In genomic region chr1:150548632-150549495, GRCh38 we compare ENCODE assay signal across 8 cellular contexts. TPM values are rescaled to one million over a fixed set of nuclear protein-coding genes. Genes with fewer than 3 reads are reported as not detected.
DNase-seq lines count a peak whose midpoint lies in the region; ATAC-seq and TF ChIP-seq lines count a peak whose summit lies in the region.

Gene ADAMTSL4 (plus strand): TSS chr1:150549408. CDS start chr1:150552289, 2,881 bp downstream.

- no peaks in the 10 kb centered on the region for H3K36me3 Mint-ChIP-seq in activated naive CD4-positive, alpha-beta T cell treated with anti-CD3 and anti-CD28 coated beads for 36 hours (ENCODE audit: low read depth)
- H3K36me3 Mint-ChIP-seq in glutamatergic neuron (ENCODE audit: unreplicated experiment) = no peaks in the 10 kb centered on the region

- H3K36me3 ChIP-seq in neutrophil = peaks cover under 1% of the 10 kb centered on the region

- peak within 1 kb of the TSS; percentile 68 to 77 for H3K4me3 ChIP-seq in neutrophil (ENCODE audit: low read depth in 1 of 2, low read length in 1 of 2)

- H3K27me3 ChIP-seq in neutrophil = peaks cover 62% of the 10 kb centered on the region

- CTCF ChIA-PET in activated naive CD4-positive, alpha-beta T cell treated with anti-CD3 and anti-CD28 coated beads for 36 hours (lab: Charles Lee) = interaction anchor here (0.6 to 2.4 kb wide), 10 partner anchors 11 to 545 kb away, joined by 3 to 16 read pairs (median 4); partner anchors contain the start of genes FALEC and MCL1

- peaks cover 32% of the 10 kb centered on the region for H3K4me1 Mint-ChIP-seq in activated naive CD4-positive, alpha-beta T cell treated with anti-CD3 and anti-CD28 coated beads for 36 hours (ENCODE audit: low read depth)
- no peaks in the 10 kb centered on the region for H3K4me1 Mint-ChIP-seq in glutamatergic neuron (ENCODE audit: low read depth, unreplicated experiment)

- H3K27ac Mint-ChIP-seq in activated naive CD4-positive, alpha-beta T cell treated with anti-CD3 and anti-CD28 coated beads for 36 hours = no peak within 1 kb of the TSS
- H3K27ac Mint-ChIP-seq in glutamatergic neuron (ENCODE audit: unreplicated experiment) = no peak within 1 kb of the TSS

- H3K4me1 ChIP-seq in neutrophil (ENCODE audit: control insufficient read depth in 1 of 2, insufficient read depth in 1 of 2, low read depth in 1 of 2, low read length in 1 of 2) = peaks cover 50 to 53% of the 10 kb centered on the region in 2 experiments

- H3K27me3 Mint-ChIP-seq in activated naive CD4-positive, alpha-beta T cell treated with anti-CD3 and anti-CD28 coated beads for 36 hours (ENCODE audit: low read depth) = peaks cover 33% of the 10 kb centered on the region
- peaks cover 10% of the 10 kb centered on the region for H3K27me3 Mint-ChIP-seq in glutamatergic neuron (ENCODE audit: unreplicated experiment)

- TF ChIP-seq CTCF in glutamatergic neuron (IDR thresholded peaks at IDR 0.05; ENCODE audit: partially characterized antibody, unreplicated experiment) (no peak), neutrophil (IDR thresholded peaks at IDR 0.05) (no peak)

- peak within 1 kb of the TSS; percentile 90 for H3K27ac ChIP-seq in neutrophil

- H3K9me3 ChIP-seq in neutrophil = no peaks in the 10 kb centered on the region

- intact Hi-C loops in activated naive CD4-positive, alpha-beta T cell treated with anti-CD3 and anti-CD28 coated beads for 36 hours (cut with micrococcal nuclease) = no loop called here

- peak within 1 kb of the TSS; percentile 76 for H3K4me3 Mint-ChIP-seq in activated naive CD4-positive, alpha-beta T cell treated with anti-CD3 and anti-CD28 coated beads for 36 hours
- H3K4me3 Mint-ChIP-seq in glutamatergic neuron (ENCODE audit: unreplicated experiment) = peak within 1 kb of the TSS; percentile 85

- H3K9me3 Mint-ChIP-seq in activated naive CD4-positive, alpha-beta T cell treated with anti-CD3 and anti-CD28 coated beads for 36 hours = no peaks in the 10 kb centered on the region
- peaks cover 3% of the 10 kb centered on the region for H3K9me3 Mint-ChIP-seq in glutamatergic neuron (ENCODE audit: unreplicated experiment)

- ATAC-seq in HG03196 (IDR thresholded peaks at IDR 0.05; ENCODE audit: unreplicated experiment) = no peak

- DNase-seq in DMS153 (lab: John Stamatoyannopoulos, UW) = peak; percentile 64
- DNase-seq in HCEC 1CT = peak; percentile 76
- DNase-seq in NCI-H526 treated with DMSO at 0.1 percent for 48 hours (lab: John Stamatoyannopoulos, UW) = peak; percentile 72
- DNase-seq in activated naive CD4-positive, alpha-beta T cell treated with anti-CD3 and anti-CD28 coated beads for 36 hours = peak; percentile 47
- peak; percentile 67 for DNase-seq in glutamatergic neuron
- no peak for DNase-seq in effector CD4-positive, alpha-beta T cell

RNA-seq across cellular contexts. Expression of gene ADAMTSL4, which starts in this region (rescaled TPM):
- total RNA-seq in activated naive CD4-positive, alpha-beta T cell treated with anti-CD3 and anti-CD28 coated beads for 36 hours = 1 to 10 TPM; 1.3 to 2.0 TPM
- 0.25 TPM for total RNA-seq in glutamatergic neuron (ENCODE audit: unreplicated experiment)

Comparison
In these comparisons a context has a peak if more than half of its experiments do, and no peak if none do; other contexts are left out.
1. Peak in DNase-seq in glutamatergic neuron; RNA of the gene not detected or under 1 TPM.